Comparison of ENCODE assay signal across 8 cellular contexts in genomic region chr2:54569745-54570296, GRCh38.
A peak's percentile ranks its signal among the peaks of the same experiment; 100 is the strongest.
DNase-seq lines count a peak whose midpoint lies in the region; ATAC-seq, FAIRE-seq and TF ChIP-seq lines count a peak whose summit lies in the region.

No MANE protein-coding gene starts in this region.

- DNase-seq in heart left ventricle (no peak), Right ventricle myocardium superior (no peak), kidney (no peak), upper lobe of left lung (peak in 1 of 2 donors; percentile 37), COR-L47 (lab: John Stamatoyannopoulos, UW) (no peak), mucosa of gallbladder (ENCODE audit: low spot score) (no peak)

- 80 to 100% (median 85%) methylated on average over 1 to 3 of the region's 3 CpGs for WGBS in heart left ventricle, 4 donors
- WGBS in upper lobe of left lung, 2 donors = 78 to 84% methylated on average over 3 of the region's 3 CpGs

- peaks cover 16% of the 10 kb centered on the region for H3K36me3 Mint-ChIP-seq in T-helper 1 cell treated with Interleukin-12 subunit alpha and Interleukin-12 subunit beta and Interleukin-4 antibody, amounts not matched to agents 30 μg/mL and 1 μg/mL, for 36 hours (ENCODE audit: low read depth)

- peaks cover 75% of the 10 kb centered on the region for H3K4me1 Mint-ChIP-seq in T-helper 1 cell treated with Interleukin-12 subunit alpha and Interleukin-12 subunit beta and Interleukin-4 antibody, amounts not matched to agents 30 μg/mL and 1 μg/mL, for 36 hours (ENCODE audit: low read depth)

- H3K27me3 ChIP-seq in heart left ventricle (no peaks in the 10 kb centered on the region), upper lobe of left lung (no peaks in the 10 kb centered on the region)

- H3K36me3 ChIP-seq in heart left ventricle = peaks cover 0 to 18% (median 0%) of the 10 kb centered on the region in 9 donors
- no peaks in the 10 kb centered on the region for H3K36me3 ChIP-seq in kidney (ENCODE audit: control insufficient read depth in 1 of 2, insufficient read depth in 2 of 2, low read length in 2 of 2)
- H3K36me3 ChIP-seq in upper lobe of left lung = peaks cover 0 to 4% (median 0%) of the 10 kb centered on the region in 4 donors

- no peak for FAIRE-seq in kidney (lab: Jason Lieb, UNC)

- H3K4me1 ChIP-seq in heart left ventricle (peaks cover 41 to 93% (median 81%) of the 10 kb centered on the region in 12 donors), kidney (ENCODE audit: control insufficient read depth in 1 of 2, insufficient read depth in 1 of 2, low read depth in 1 of 2, low read length in 2 of 2) (peaks cover 50 to 78% of the 10 kb centered on the region in 2 donors), upper lobe of left lung (peaks cover 71 to 93% (median 84%) of the 10 kb centered on the region in 4 donors)

- H3K4me3 ChIP-seq in heart left ventricle (peak overlapping the region in 1 of 12 donors; percentile 25), kidney (ENCODE audit: low read length in 2 of 2) (peak overlapping the region in 1 of 2 donors; percentile 12), upper lobe of left lung (no peak overlapping the region)

- no peaks in the 10 kb centered on the region for H3K9me3 ChIP-seq in heart left ventricle
- H3K9me3 ChIP-seq in kidney (ENCODE audit: control insufficient read depth in 1 of 2, low read length in 2 of 2) = no peaks in the 10 kb centered on the region
- H3K9me3 ChIP-seq in upper lobe of left lung = no peaks in the 10 kb centered on the region

- H3K27ac ChIP-seq in heart left ventricle (peak overlapping the region in 11 of 12 donors; percentile 18 to 86 (median 72)), kidney (ENCODE audit: low read depth in 2 of 2, low read length in 2 of 2) (peak overlapping the region; percentile 72 to 89), upper lobe of left lung (peak overlapping the region; percentile 76 to 89 (median 81))

- no peak for TF ChIP-seq EP300 in upper lobe of left lung (IDR thresholded peaks at IDR 0.05)

- TF ChIP-seq POLR2A in heart left ventricle (IDR thresholded peaks at IDR 0.05) (no peak), upper lobe of left lung (IDR thresholded peaks at IDR 0.05) (no peak)

- intact Hi-C loops in heart left ventricle (cut with DNase I) = loop anchor here in 1 of 10 donors (1.0 to 5.0 kb wide), 2 partner anchors 22 to 113 kb away; partner anchors contain the start of gene SPTBN1
- intact Hi-C loops in Right ventricle myocardium superior (cut with DNase I) = no loop called here
- intact Hi-C loops in kidney (cut with DNase I) = no loop called here

- H3K27me3 Mint-ChIP-seq in T-helper 1 cell treated with Interleukin-12 subunit alpha and Interleukin-12 subunit beta and Interleukin-4 antibody, amounts not matched to agents 30 μg/mL and 1 μg/mL, for 36 hours (ENCODE audit: low read depth) = no peaks in the 10 kb centered on the region

- TF ChIP-seq CTCF in heart left ventricle (IDR thresholded peaks at IDR 0.05) (no peak), kidney (IDR thresholded peaks at IDR 0.05; ENCODE audit: borderline replicate concordance, extremely low read depth, insufficient read depth) (no peak), upper lobe of left lung (IDR thresholded peaks at IDR 0.05) (no peak)

- H3K9me3 Mint-ChIP-seq in T-helper 1 cell treated with Interleukin-12 subunit alpha and Interleukin-12 subunit beta and Interleukin-4 antibody, amounts not matched to agents 30 μg/mL and 1 μg/mL, for 36 hours = no peaks in the 10 kb centered on the region

- peak overlapping the region; percentile 87 for H3K27ac Mint-ChIP-seq in T-helper 1 cell treated with Interleukin-12 subunit alpha and Interleukin-12 subunit beta and Interleukin-4 antibody, amounts not matched to agents 30 μg/mL and 1 μg/mL, for 36 hours

- H3K4me3 Mint-ChIP-seq in T-helper 1 cell treated with Interleukin-12 subunit alpha and Interleukin-12 subunit beta and Interleukin-4 antibody, amounts not matched to agents 30 μg/mL and 1 μg/mL, for 36 hours = peak overlapping the region; percentile 85

- H3K9ac ChIP-seq in kidney (ENCODE audit: low read length in 2 of 2) = peak overlapping the region; percentile 39 to 63

- ATAC-seq in heart left ventricle (no peak), Right ventricle myocardium superior (ENCODE audit: poor library complexity) (no peak), upper lobe of left lung (ENCODE audit: low FRiP score in 2 of 2) (no peak), HG02610 (IDR thresholded peaks at IDR 0.05; ENCODE audit: unreplicated experiment) (no peak)
